In genomic region chr17:65666869-65667268, GRCh38 we compare ENCODE assay signal across 25 cellular contexts.
"Had no signal": no experiment of that assay in that cellular context is flagged by ENCODE, and none has a peak within 500 bp of the region (broad histone marks: within the 10 kb centered on the region; RNA-seq: fewer than 3 reads in every experiment).

No MANE protein-coding gene starts in this region.

- H3K36me3 ChIP-seq: adrenal gland, ascending aorta, gastrocnemius medialis, neutrophil, ovary, prostate gland, upper lobe of left lung had no signal

- H3K27me3 Mint-ChIP-seq: activated T-cell treated with anti-CD3 and anti-CD28 coated beads, Interleukin-2, amount 50 U/mL, for 24 hours; activated T-helper 17 cell treated with anti-CD3 and anti-CD28 coated beads, Interleukin-2, amount 50 U/mL, for 72 hours had no signal

- H3K4me3 Mint-ChIP-seq: activated T-cell treated with anti-CD3 and anti-CD28 coated beads, Interleukin-2, amount 50 U/mL, for 24 hours; activated T-helper 17 cell treated with anti-CD3 and anti-CD28 coated beads, Interleukin-2, amount 50 U/mL, for 72 hours; mesothelial cell of epicardium; naive thymus-derived CD8-positive, alpha-beta T cell had no signal

- ATAC-seq: activated naive CD4-positive, alpha-beta T cell treated with anti-CD3 and anti-CD28 coated beads, Interleukin-2, amount 50 U/mL, for 72 hours; activated T-helper 17 cell treated with anti-CD3 and anti-CD28 coated beads, Interleukin-2, amount 50 U/mL, for 72 hours; gastrocnemius medialis; left ventricle myocardium superior; naive thymus-derived CD8-positive, alpha-beta T cell; right cardiac atrium; stimulated activated naive CD8-positive, alpha-beta T cell treated with anti-CD3 and anti-CD28 coated beads, Interleukin-15, Interleukin-2, amounts not matched to agents 100 U/mL and 50 U/mL, for 24 hours had no signal

- H3K4me3 ChIP-seq: adrenal gland, ascending aorta, gastrocnemius medialis, ovary, prostate gland, upper lobe of left lung had no signal

- H3K27me3 ChIP-seq: adrenal gland, ascending aorta, gastrocnemius medialis, neutrophil, ovary, upper lobe of left lung had no signal

- H3K27ac ChIP-seq: adrenal gland, ascending aorta, gastrocnemius medialis, neutrophil, ovary, prostate gland, upper lobe of left lung had no signal

- H3K36me3 Mint-ChIP-seq: activated naive CD4-positive, alpha-beta T cell treated with anti-CD3 and anti-CD28 coated beads, Interleukin-2, amount 50 U/mL, for 72 hours; mesothelial cell of epicardium had no signal

- H3K4me1 ChIP-seq: adrenal gland, ascending aorta, gastrocnemius medialis, prostate gland, upper lobe of left lung had no signal

- DNase-seq: activated CD8-positive, alpha-beta memory T cell treated with anti-CD3 and anti-CD28 coated beads for 24 hours; activated CD8-positive, alpha-beta memory T cell treated with anti-CD3 and anti-CD28 coated beads, Interleukin-2, amount 50 U/mL, for 4 hours; activated T-cell treated with anti-CD3 and anti-CD28 coated beads, Interleukin-2, amount 50 U/mL, for 24 hours; adrenal gland; cortex of kidney; effector CD8-positive, alpha-beta T cell; erythroblast; gastrocnemius medialis; hippocampal formation; left ventricle myocardium superior; mammary epithelial cell; naive thymus-derived CD8-positive, alpha-beta T cell; ovary; right cardiac atrium; stimulated activated CD4-positive, alpha-beta T cell treated with anti-CD3 and anti-CD28 coated beads, Interleukin-12 subunit alpha, Interleukin-12 subunit beta, amount 100 ng/mL, for 4 hours; stimulated activated CD4-positive, alpha-beta T cell treated with anti-CD3 and anti-CD28 coated beads, Interleukin-4, amount 100 ng/mL, for 4 hours; stimulated activated naive CD8-positive, alpha-beta T cell treated with anti-CD3 and anti-CD28 coated beads, Interleukin-15, Interleukin-2, amounts not matched to agents 100 U/mL and 50 U/mL, for 24 hours; T-helper 9 cell; upper lobe of left lung had no signal

- H3K9me3 ChIP-seq: adrenal gland, ascending aorta, gastrocnemius medialis, neutrophil, ovary, prostate gland, upper lobe of left lung had no signal

- H3K9me3 Mint-ChIP-seq: activated naive CD4-positive, alpha-beta T cell treated with anti-CD3 and anti-CD28 coated beads, Interleukin-2, amount 50 U/mL, for 72 hours; activated T-cell treated with anti-CD3 and anti-CD28 coated beads, Interleukin-2, amount 50 U/mL, for 24 hours; activated T-helper 17 cell treated with anti-CD3 and anti-CD28 coated beads, Interleukin-2, amount 50 U/mL, for 72 hours had no signal

- H3K4me1 Mint-ChIP-seq: activated T-helper 17 cell treated with anti-CD3 and anti-CD28 coated beads, Interleukin-2, amount 50 U/mL, for 72 hours; naive thymus-derived CD8-positive, alpha-beta T cell had no signal

- H3K27ac Mint-ChIP-seq: activated naive CD4-positive, alpha-beta T cell treated with anti-CD3 and anti-CD28 coated beads, Interleukin-2, amount 50 U/mL, for 72 hours; activated T-cell treated with anti-CD3 and anti-CD28 coated beads, Interleukin-2, amount 50 U/mL, for 24 hours; activated T-helper 17 cell treated with anti-CD3 and anti-CD28 coated beads, Interleukin-2, amount 50 U/mL, for 72 hours; mesothelial cell of epicardium; naive thymus-derived CD8-positive, alpha-beta T cell had no signal
